Comparison of ENCODE assay signal across 1 cellular context in genomic region chr4:185358514-185359433, GRCh38.
TF ChIP-seq lines count a peak whose summit lies in the region.

No MANE protein-coding gene starts in this region.

TF ChIP-seq in SK-N-SH, 30 proteins besides CTCF, POLR2A, EP300 and RAD21 (continued from another document):
- 0 out of 2 replicates have a peak, but pooled peaks have one; percentile 4 for TF ChIP-seq USF1 (IDR thresholded peaks at IDR 0.05; ENCODE audit: borderline replicate concordance, low read depth)
- peak; percentile 77; the same call in 1 of the 2 replicates for TF ChIP-seq FOSL2 (IDR thresholded peaks at IDR 0.05; ENCODE audit: borderline replicate concordance, low read depth)
- TF ChIP-seq RFX5 (IDR thresholded peaks at IDR 0.05; ENCODE audit: low read length): no peak
- TF ChIP-seq GABPA (IDR thresholded peaks at IDR 0.05; ENCODE audit: low read depth): no peak
- TF ChIP-seq SIN3A (IDR thresholded peaks at IDR 0.05; ENCODE audit: borderline replicate concordance, low read depth, low read length): no peak
- TF ChIP-seq FOXM1 (IDR thresholded peaks at IDR 0.05; ENCODE audit: low read depth): peak; percentile 39; the same call in 1 of the 2 replicates
- TF ChIP-seq MEF2A (IDR thresholded peaks at IDR 0.05; ENCODE audit: borderline replicate concordance, low read depth): 0 out of 2 replicates have a peak, but pooled peaks have one; percentile 23
- TF ChIP-seq REST (IDR thresholded peaks at IDR 0.05; ENCODE audit: low read depth, low read length): no peak
